In the genomic region with DNA sequence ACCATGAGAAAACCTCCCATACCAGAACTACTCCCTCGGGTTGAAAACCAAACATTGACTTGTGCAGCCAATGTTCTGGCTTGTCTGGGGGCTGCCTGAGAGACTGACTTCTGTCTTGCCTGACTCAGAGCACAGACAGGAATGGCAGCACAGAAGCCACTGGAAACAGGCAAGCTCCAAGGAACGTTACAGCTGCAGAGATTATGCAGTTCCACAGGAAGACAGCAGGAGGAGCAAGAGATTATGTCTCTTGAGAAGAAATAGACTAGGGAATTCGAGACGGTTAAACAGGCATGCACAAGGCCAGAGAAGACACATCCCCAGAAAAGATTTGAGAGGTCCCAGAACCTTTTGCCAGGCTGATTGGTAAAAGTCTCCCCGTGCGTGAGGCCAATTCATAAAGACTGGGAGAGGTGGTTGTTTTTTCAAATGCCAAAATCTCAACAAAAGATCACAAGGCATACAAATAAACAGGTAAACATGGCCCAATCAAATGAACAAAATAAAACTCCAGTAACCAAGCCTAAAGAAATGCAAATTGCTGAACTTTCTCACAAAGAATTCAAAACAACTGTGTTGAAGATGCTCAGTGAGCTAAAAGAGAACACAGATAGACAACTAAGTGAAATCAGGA, we compare ENCODE assay signal across 10 cellular contexts.
DNase-seq lines count a peak whose midpoint lies in the region; ATAC-seq and TF ChIP-seq lines count a peak whose summit lies in the region.
"Had no signal": no experiment of that assay in that cellular context is flagged by ENCODE, and none has a peak within 500 bp of the region (broad histone marks: within the 10 kb centered on the region; RNA-seq: fewer than 3 reads in every experiment).

No MANE protein-coding gene starts in this region.

- H3K4me3 Mint-ChIP-seq in Caco-2 (ENCODE audit: unreplicated experiment) = no peak overlapping the region
- H3K4me3 Mint-ChIP-seq: memory B cell had no signal

- CTCF ChIA-PET in Caco-2 (lab: Charles Lee) = interaction anchor here (0.6 to 1.9 kb wide), 5 partner anchors 30 to 123 kb away, joined by 3 to 9 read pairs (median 4); no protein-coding TSS in a partner anchor

- H3K9me3 ChIP-seq in Caco-2 (peaks cover 5% of the 10 kb centered on the region), HAP-1 (no peaks in the 10 kb centered on the region), lower lobe of right lung (no peaks in the 10 kb centered on the region)

- no peak overlapping the region for H3K4me3 ChIP-seq in Caco-2 (ENCODE audit: low read depth, low read length)
- no peak overlapping the region for H3K4me3 ChIP-seq in HAP-1
- H3K4me3 ChIP-seq in lower lobe of right lung = no peak overlapping the region
- H3K4me3 ChIP-seq: SJSA1 had no signal

- H3K27ac Mint-ChIP-seq in Caco-2 (ENCODE audit: unreplicated experiment) = no peak overlapping the region
- H3K27ac Mint-ChIP-seq: memory B cell had no signal

- ATAC-seq in lower lobe of right lung (peak in 1 of 2 donors; percentile 17), GM18868 (IDR thresholded peaks at IDR 0.05; ENCODE audit: unreplicated experiment) (no peak), GM18517 (IDR thresholded peaks at IDR 0.05; ENCODE audit: unreplicated experiment) (no peak)

- in situ Hi-C loops in HAP-1 (cut with MboI; ENCODE audit: low sequenced_read_pairs) = loop anchor here (10.0 kb wide), 1 partner anchor 141 kb away; no protein-coding TSS in a partner anchor

- POLR2A ChIA-PET in Caco-2 (lab: Charles Lee) = no interaction called here

- peaks cover 25% of the 10 kb centered on the region for H3K4me1 Mint-ChIP-seq in Caco-2 (ENCODE audit: low read depth, unreplicated experiment)
- H3K4me1 Mint-ChIP-seq: memory B cell had no signal

- H3K27me3 ChIP-seq in Caco-2 (replicated peaks; ENCODE audit: control insufficient read depth, insufficient read depth, low read length) (no peaks in the 10 kb centered on the region), HAP-1 (ENCODE audit: low read depth) (no peaks in the 10 kb centered on the region), lower lobe of right lung (ENCODE audit: low read depth) (no peaks in the 10 kb centered on the region)
- H3K27me3 ChIP-seq: SJSA1 had no signal

- peaks cover 12% of the 10 kb centered on the region for H3K36me3 Mint-ChIP-seq in Caco-2 (ENCODE audit: insufficient read depth, unreplicated experiment)
- H3K36me3 Mint-ChIP-seq: memory B cell had no signal

- intact Hi-C loops in Caco-2 (cut with micrococcal nuclease; ENCODE audit: unreplicated experiment) = loop anchor here (1.0 to 10.0 kb wide), 2 partner anchors 39 to 1151 kb away; partner anchors contain the start of gene CDH11
- intact Hi-C loops in lower lobe of right lung (cut with DNase I) = no loop called here

- TF ChIP-seq CTCF in Caco-2 (IDR thresholded peaks at IDR 0.05; ENCODE audit: insufficient read depth in 1 of 2, low read depth in 1 of 2, low read length in 1 of 2, severe bottlenecking in 1 of 2, unreplicated experiment in 1 of 2) = peak; percentile 61 to 62
- TF ChIP-seq CTCF in lower lobe of right lung (IDR thresholded peaks at IDR 0.05) = peak; percentile 73

- peak; percentile 60 to 71 for DNase-seq in Caco-2
- DNase-seq in HAP-1 (ENCODE audit: low spot score in 2 of 2) = peak; percentile 52 to 65
- DNase-seq in NOMO-1 treated with dmso at 0.1 percent for 144 hours (lab: John Stamatoyannopoulos, UW; ENCODE audit: unreplicated experiment) = peak; percentile 29
- peak; percentile 40 for DNase-seq in cerebellar cortex (ENCODE audit: low spot score)
- no peak for DNase-seq in lower lobe of right lung
- no peak for DNase-seq in stimulated activated naive CD4-positive, alpha-beta T cell treated with Interleukin-2 at 50 U/mL for 16 hours (lab: John Stamatoyannopoulos, UW)

- H3K27ac ChIP-seq in lower lobe of right lung = no peak overlapping the region
- H3K27ac ChIP-seq: SJSA1 had no signal

- H3K36me3 ChIP-seq in Caco-2 (ENCODE audit: control insufficient read depth, insufficient read depth, low read length) = no peaks in the 10 kb centered on the region
- no peaks in the 10 kb centered on the region for H3K36me3 ChIP-seq in HAP-1 (replicated peaks)
- H3K36me3 ChIP-seq in lower lobe of right lung = no peaks in the 10 kb centered on the region
- H3K36me3 ChIP-seq: SJSA1 had no signal

- H3K9me3 Mint-ChIP-seq in Caco-2 (ENCODE audit: unreplicated experiment) = peaks cover 10% of the 10 kb centered on the region

- H3K27me3 Mint-ChIP-seq in Caco-2 (ENCODE audit: insufficient read depth, unreplicated experiment) = peaks cover 5% of the 10 kb centered on the region

- H3K4me1 ChIP-seq in Caco-2 (peaks cover 17% of the 10 kb centered on the region), HAP-1 (no peaks in the 10 kb centered on the region), lower lobe of right lung (peaks cover 6% of the 10 kb centered on the region)

- BruUV-seq in Caco-2 (replicated peaks; lab: Mats Ljungman, UMichigan) = no TSS peak

Comparison
In these comparisons a context has a peak if more than half of its experiments do, and no peak if none do; other contexts are left out.
1. DNase-seq: peak in Caco-2 (2 of 2), HAP-1 (2 of 2), NOMO-1 treated with dmso at 0.1 percent for 144 hours (single experiment) and cerebellar cortex (single experiment); none in lower lobe of right lung (single experiment) and stimulated activated naive CD4-positive, alpha-beta T cell treated with Interleukin-2 at 50 U/mL for 16 hours (single experiment).